In the genomic region with DNA sequence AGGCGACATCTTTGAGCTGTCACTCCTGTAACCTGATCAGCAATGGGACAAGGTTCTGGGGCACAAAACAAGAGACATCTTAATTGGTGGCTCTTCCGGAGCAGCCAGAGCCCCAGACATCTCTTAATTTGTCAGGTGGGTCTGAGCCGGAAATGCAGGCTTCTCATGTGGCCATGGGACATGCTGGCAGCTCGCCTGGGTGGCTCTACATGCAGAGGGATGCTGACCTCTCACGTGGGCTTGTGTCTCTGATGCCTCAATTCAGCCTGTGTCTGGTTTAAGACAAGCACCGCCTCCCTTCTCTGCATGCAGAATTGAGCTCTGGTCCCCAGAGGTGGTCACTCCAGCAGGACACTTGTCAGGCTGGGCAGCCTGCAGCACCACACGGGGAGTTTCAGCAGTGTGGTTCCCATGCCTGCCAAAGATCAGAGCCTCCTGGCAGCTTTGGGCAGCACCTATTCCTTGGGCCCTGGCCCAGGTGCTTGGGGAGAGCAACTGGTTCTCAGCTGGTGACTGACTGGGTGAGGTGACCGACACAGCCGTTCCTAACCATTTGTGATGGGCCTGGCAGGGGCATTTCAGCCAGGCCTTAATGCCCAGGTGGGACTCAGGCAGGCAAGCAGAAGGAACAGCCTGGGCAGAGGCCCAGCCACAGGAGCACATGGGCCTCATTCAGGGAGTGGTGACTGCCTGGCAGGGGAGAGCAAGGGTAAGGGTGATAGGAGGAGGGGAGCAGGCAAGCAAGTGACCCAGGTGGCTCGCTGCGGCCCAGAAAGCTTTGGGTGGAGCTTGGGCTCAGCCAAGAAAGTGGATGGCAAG, we compare ENCODE assay signal across 19 cellular contexts. TPM values are rescaled to one million over a fixed set of nuclear protein-coding genes. Genes with fewer than 3 reads are reported as not detected.
A peak's percentile ranks its signal among the peaks of the same experiment; 100 is the strongest.
DNase-seq lines count a peak whose midpoint lies in the region; ATAC-seq and TF ChIP-seq lines count a peak whose summit lies in the region.
"Had no signal": no experiment of that assay in that cellular context is flagged by ENCODE, and none has a peak within 500 bp of the region (broad histone marks: within the 10 kb centered on the region; RNA-seq: fewer than 3 reads in every experiment).

No MANE protein-coding gene starts in this region.

- no peak for ATAC-seq in GM18861 (IDR thresholded peaks at IDR 0.05; ENCODE audit: unreplicated experiment)
- ATAC-seq: stimulated activated naive CD8-positive, alpha-beta T cell treated with anti-CD3 and anti-CD28 coated beads, Interleukin-15, amount 100 ng/mL, for 72 hours; T-cell had no signal

- no peak overlapping the region for H3K4ac ChIP-seq in H9 (ENCODE audit: low read depth, low read length)

- TF ChIP-seq CTCF in H9 (conservative IDR thresholded peaks at IDR 0.05) (no peak), endothelial cell (IDR thresholded peaks at IDR 0.05; ENCODE audit: unreplicated experiment) (no peak), sigmoid colon (IDR thresholded peaks at IDR 0.05) (no peak)

- no peak overlapping the region for H3T11ph ChIP-seq in H9 (ENCODE audit: low read length)

- H3K27ac Mint-ChIP-seq in H9, result no peak overlapping the region; a peak in 1 of 7 replicates
- no peak overlapping the region for H3K27ac Mint-ChIP-seq in endothelial cell (ENCODE audit: unreplicated experiment)
- H3K27ac Mint-ChIP-seq: HFFc6; IgD-negative memory B cell; stimulated activated naive CD8-positive, alpha-beta T cell treated with anti-CD3 and anti-CD28 coated beads, Interleukin-15, amount 100 ng/mL, for 72 hours; T-cell had no signal

- H3K23me2 ChIP-seq in H9 (ENCODE audit: insufficient read length, low read depth, low read length, poor library complexity, severe bottlenecking), result no peaks in the 10 kb centered on the region

- DNase-seq in activated CD4-positive, CD25-positive, alpha-beta regulatory T cell treated with anti-CD3 and anti-CD28 coated beads, Interleukin-2, amount 50 U/mL, for 72 hours, result peak; percentile 9
- no peak for DNase-seq in activated CD4-positive, CD25-positive, alpha-beta regulatory T cell (lab: John Stamatoyannopoulos, UW)
- DNase-seq in H9 (peak; percentile 20), endothelial cell (ENCODE audit: low spot score) (peak; percentile 2), sigmoid colon (peak; percentile 40), GM19238 (ENCODE audit: insufficient read length, low spot score) (no peak)
- DNase-seq in central memory CD4-positive, alpha-beta T cell, result no peak
- DNase-seq: foreskin melanocyte, GDM1, HFFc6, midbrain, NCI-H1092, NCI-H446, nucleus accumbens, small intestine had no signal

- no peak for TF ChIP-seq EP300 in sigmoid colon (IDR thresholded peaks at IDR 0.05)

- no peak overlapping the region for H2BK15ac ChIP-seq in H9 (ENCODE audit: low read depth, low read length)

- no peak overlapping the region for H2BK5ac ChIP-seq in H9 (ENCODE audit: insufficient read length, low read length)

- H3K9me3 Mint-ChIP-seq in H9 (no peaks in the 10 kb centered on the region), endothelial cell (ENCODE audit: unreplicated experiment) (no peaks in the 10 kb centered on the region)
- H3K9me3 Mint-ChIP-seq: stimulated activated naive CD8-positive, alpha-beta T cell treated with anti-CD3 and anti-CD28 coated beads, Interleukin-15, amount 100 ng/mL, for 72 hours; T-cell had no signal

- no peak overlapping the region for H3K18ac ChIP-seq in H9 (ENCODE audit: insufficient read length, low read depth, low read length)

- H3K27ac ChIP-seq in H9 (ENCODE audit: insufficient read length, low read depth, low read length) (no peak overlapping the region), sigmoid colon (no peak overlapping the region)

- H3K27me3 ChIP-seq in H9 (ENCODE audit: insufficient read depth, low read length) (no peaks in the 10 kb centered on the region), sigmoid colon (peaks cover 0 to 48% (median 0%) of the 10 kb centered on the region in 3 donors)

- H3K4me3 ChIP-seq in sigmoid colon, result no peak overlapping the region

- no peak overlapping the region for H2BK12ac ChIP-seq in H9 (ENCODE audit: insufficient read length, low read depth, low read length)

- H2BK20ac ChIP-seq in H9 (ENCODE audit: low read depth, low read length, poor library complexity, severe bottlenecking), result no peak overlapping the region

- H3K9ac ChIP-seq in H9 (ENCODE audit: extremely low read depth, insufficient read length, low read length), result no peak overlapping the region

- no peak overlapping the region for H3K4me2 ChIP-seq in H9 (ENCODE audit: insufficient read depth, insufficient read length, low read length)

- H3K4me1 ChIP-seq in H9 (ENCODE audit: insufficient read depth, low read length), result no peaks in the 10 kb centered on the region
- no peaks in the 10 kb centered on the region for H3K4me1 ChIP-seq in sigmoid colon

- H3K27me3 Mint-ChIP-seq in H9 (ENCODE audit: low read depth), result peaks cover 19% of the 10 kb centered on the region
- peaks cover 8% of the 10 kb centered on the region for H3K27me3 Mint-ChIP-seq in endothelial cell (ENCODE audit: unreplicated experiment)
- H3K27me3 Mint-ChIP-seq: IgD-negative memory B cell had no signal

- H4K20me1 ChIP-seq in H9 (ENCODE audit: control insufficient read depth, insufficient read depth, insufficient read length), result no peaks in the 10 kb centered on the region

- H3K4me3 Mint-ChIP-seq in H9 (no peak overlapping the region), endothelial cell (ENCODE audit: unreplicated experiment) (no peak overlapping the region)
- H3K4me3 Mint-ChIP-seq: HFFc6; IgD-negative memory B cell; stimulated activated naive CD8-positive, alpha-beta T cell treated with anti-CD3 and anti-CD28 coated beads, Interleukin-15, amount 100 ng/mL, for 72 hours; T-cell had no signal

- H3K36me3 ChIP-seq in sigmoid colon, result no peaks in the 10 kb centered on the region

- H3K9me3 ChIP-seq in H9 (ENCODE audit: control insufficient read depth, low read depth, low read length) (no peaks in the 10 kb centered on the region), sigmoid colon (no peaks in the 10 kb centered on the region)

- H3K23ac ChIP-seq in H9 (ENCODE audit: insufficient read length, low read depth, low read length), result no peak overlapping the region

- H3K14ac ChIP-seq in H9 (ENCODE audit: insufficient read depth, low read length), result no peak overlapping the region

- H2BK120ac ChIP-seq in H9 (ENCODE audit: low read depth, low read length, poor library complexity, severe bottlenecking), result no peak overlapping the region

- no peak for TF ChIP-seq POLR2A in sigmoid colon (IDR thresholded peaks at IDR 0.05)

- no peaks in the 10 kb centered on the region for H3K79me2 ChIP-seq in H9 (ENCODE audit: insufficient read depth, low read length)

- H4K91ac ChIP-seq in H9 (ENCODE audit: insufficient read length, low read depth, low read length), result no peak overlapping the region

- intact Hi-C loops in sigmoid colon (cut with DNase I), result no loop called here

- no peak overlapping the region for H4K8ac ChIP-seq in H9 (replicated peaks; ENCODE audit: insufficient read length, low read depth, low read length)

- no peak overlapping the region for H2AFZ ChIP-seq in H9 (ENCODE audit: low read length)

- H3K4me1 Mint-ChIP-seq in H9 (peaks cover 0 to 3% of the 10 kb centered on the region in 2 experiments; a peak in 1 of 4 replicates), endothelial cell (ENCODE audit: unreplicated experiment) (no peaks in the 10 kb centered on the region)
- H3K4me1 Mint-ChIP-seq: IgD-negative memory B cell; stimulated activated naive CD8-positive, alpha-beta T cell treated with anti-CD3 and anti-CD28 coated beads, Interleukin-15, amount 100 ng/mL, for 72 hours; T-cell had no signal

- WGBS in H9 (ENCODE audit: extremely low coverage, insufficient read length, low lambda C conversion rate), result no CpG with 5 or more reads among the region's 11 CpGs
- 65 to 75% methylated on average over 11 of the region's 11 CpGs for WGBS in sigmoid colon, 2 donors

- H3K79me1 ChIP-seq in H9 (ENCODE audit: insufficient read depth, low read depth, low read length, poor library complexity, severe bottlenecking), result no peaks in the 10 kb centered on the region

- H3K36me3 Mint-ChIP-seq in H9 (ENCODE audit: insufficient read depth in 1 of 3, low read depth in 3 of 3) (no peaks in the 10 kb centered on the region), endothelial cell (ENCODE audit: low read depth, unreplicated experiment) (no peaks in the 10 kb centered on the region)
- H3K36me3 Mint-ChIP-seq: IgD-negative memory B cell, T-cell had no signal

- H4K5ac ChIP-seq in H9 (ENCODE audit: insufficient read length, low read depth, low read length), result no peak overlapping the region

- no peak overlapping the region for H2AK5ac ChIP-seq in H9 (ENCODE audit: insufficient read length, low read length)

- H3K56ac ChIP-seq in H9 (ENCODE audit: insufficient read length, low read depth, low read length), result no peak overlapping the region

RNA-seq across cellular contexts. Expression of a gene that starts 53.4 kb away (rescaled TPM):
- total RNA-seq in H9 (2021) (0.26 and 0.31 TPM in 2 replicates), endothelial cell (ENCODE audit: unreplicated experiment) (not detected), sigmoid colon (1 to 10 TPM in 2 of 4 donors, not detected in 2; 1.1 to 1.7 TPM)
- polyA plus RNA-seq in sigmoid colon, result not detected
- total RNA-seq: HFFc6, T-cell had no signal
- polyA plus RNA-seq: IgD-negative memory B cell, small intestine had no signal

Comparison
In these comparisons a context has a peak if more than half of its experiments do, and no peak if none do; other contexts are left out.
1. DNase-seq: peak in activated CD4-positive, CD25-positive, alpha-beta regulatory T cell treated with anti-CD3 and anti-CD28 coated beads, Interleukin-2, amount 50 U/mL, for 72 hours (single experiment), H9 (single experiment), endothelial cell (single experiment) and sigmoid colon (single experiment); none in activated CD4-positive, CD25-positive, alpha-beta regulatory T cell (0 of 4), central memory CD4-positive, alpha-beta T cell (single experiment) and GM19238 (single experiment).